11 cellular contexts compared by ENCODE assay signal in the genomic region with DNA sequence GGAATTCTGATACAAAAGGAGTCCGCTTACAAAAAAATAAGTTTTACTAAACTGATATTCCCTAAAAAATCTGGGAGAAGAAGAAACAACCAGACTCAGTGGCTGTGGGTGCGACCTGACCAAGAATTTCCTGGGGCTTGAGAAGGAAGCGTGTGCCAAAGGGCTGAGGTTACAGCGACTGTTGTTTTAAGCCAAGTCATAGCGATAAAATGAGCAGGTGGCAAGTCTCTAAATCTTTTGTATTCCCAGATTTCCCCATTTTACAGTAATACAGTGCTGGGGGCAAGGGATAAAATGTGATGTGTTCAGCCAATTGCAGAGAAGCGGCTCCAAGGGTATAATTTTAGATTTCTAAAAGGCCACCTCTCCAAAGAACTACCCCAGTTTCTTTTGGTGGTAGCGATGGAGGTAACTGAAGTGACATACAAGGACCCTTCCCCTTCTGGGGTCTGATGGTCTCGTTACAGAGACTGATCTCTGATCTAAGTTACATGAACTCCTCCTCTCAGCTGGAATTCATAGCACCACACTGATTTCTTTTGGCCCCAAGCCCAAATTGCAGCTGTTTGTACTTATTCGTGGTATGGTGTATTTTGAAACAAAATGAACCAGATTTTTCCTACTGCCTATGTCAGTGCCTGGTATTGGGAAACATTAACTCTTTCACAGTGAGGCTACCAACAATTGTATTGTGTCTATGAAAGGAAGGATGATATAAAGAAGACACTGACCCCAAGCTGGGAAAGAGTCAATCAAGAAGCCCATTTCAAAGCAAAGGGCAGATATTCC. TPM values are rescaled to one million over a fixed set of nuclear protein-coding genes. Genes with fewer than 3 reads are reported as not detected.
A peak's percentile ranks its signal among the peaks of the same experiment; 100 is the strongest.
DNase-seq lines count a peak whose midpoint lies in the region; ATAC-seq and TF ChIP-seq lines count a peak whose summit lies in the region.
"Had no signal": no experiment of that assay in that cellular context is flagged by ENCODE, and none has a peak within 500 bp of the region (broad histone marks: within the 10 kb centered on the region; RNA-seq: fewer than 3 reads in every experiment).

No MANE protein-coding gene starts in this region.

- H3K27ac ChIP-seq in SJCRH30, result peak overlapping the region; percentile 72
- H3K27ac ChIP-seq in gastrocnemius medialis, result peak overlapping the region; percentile 27 to 46 (median 44)

- H3K4me1 ChIP-seq in SJCRH30 (peaks cover 33% of the 10 kb centered on the region), gastrocnemius medialis (no peaks in the 10 kb centered on the region)
- H3K4me1 ChIP-seq: breast epithelium had no signal

- no peak for TF ChIP-seq POLR2A in gastrocnemius medialis (IDR thresholded peaks at IDR 0.05)

- DNase-seq in AG08395 (ENCODE audit: low spot score), result peak; percentile 48
- DNase-seq in SJCRH30, result peak; percentile 94 to 98
- peak; percentile 83 for DNase-seq in fibroblast of the aortic adventitia (ENCODE audit: low read depth)
- DNase-seq in gastrocnemius medialis, result peak; percentile 32 to 61
- no peak for DNase-seq in GM19238 (ENCODE audit: insufficient read length, low spot score)
- no peak for DNase-seq in DMS 273 treated with DMSO at 0.1 percent for 48 hours (lab: John Stamatoyannopoulos, UW)
- DNase-seq: glutamatergic neuron, NCI-H1105 had no signal

- in situ Hi-C loops in gastrocnemius medialis (cut with MboI; ENCODE audit: low sequenced_read_pairs in 4 of 4), result no loop called here

- H3K36me3 ChIP-seq in SJCRH30 (no peaks in the 10 kb centered on the region), gastrocnemius medialis (no peaks in the 10 kb centered on the region)
- H3K36me3 ChIP-seq: breast epithelium had no signal

- peak overlapping the region; percentile 21; the same call in 1 of the 2 replicates for H3K4me3 ChIP-seq in SJCRH30
- no peak overlapping the region for H3K4me3 ChIP-seq in fibroblast of the aortic adventitia (ENCODE audit: low read depth, low read length)
- H3K4me3 ChIP-seq in gastrocnemius medialis, result no peak overlapping the region
- H3K4me3 ChIP-seq: breast epithelium had no signal

- ATAC-seq in gastrocnemius medialis, result peak; percentile 42 to 78
- no peak for ATAC-seq in GM21381 (IDR thresholded peaks at IDR 0.05; ENCODE audit: unreplicated experiment)
- ATAC-seq in GM21515 (IDR thresholded peaks at IDR 0.05; ENCODE audit: unreplicated experiment), result no peak

- H3K9me3 ChIP-seq in SJCRH30 (replicated peaks) (no peaks in the 10 kb centered on the region), gastrocnemius medialis (no peaks in the 10 kb centered on the region)
- H3K9me3 ChIP-seq: breast epithelium had no signal

- no peaks in the 10 kb centered on the region for H3K27me3 ChIP-seq in SJCRH30
- no peaks in the 10 kb centered on the region for H3K27me3 ChIP-seq in gastrocnemius medialis
- H3K27me3 ChIP-seq: breast epithelium had no signal

- no peak for TF ChIP-seq CTCF in fibroblast of the aortic adventitia (IDR thresholded peaks at IDR 0.05; ENCODE audit: insufficient read depth, low read length)
- no peak for TF ChIP-seq CTCF in gastrocnemius medialis (IDR thresholded peaks at IDR 0.05 in 4 of 5, conservative IDR thresholded peaks at IDR 0.05 in 1 of 5)

- intact Hi-C loops in gastrocnemius medialis (cut with DNase I; ENCODE audit: low total_unique reads), result loop anchor here (10.0 kb wide), 1 partner anchor 342 kb away; no protein-coding TSS in a partner anchor

RNA-seq across cellular contexts. Expression of gene LPAR1, which starts 41.6 kb away (rescaled TPM):
- total RNA-seq in SJCRH30 (2014; rRNA removed; shearing (Covaris generic)), result 13.9 and 14.8 TPM in 2 replicates
- 39.2 and 265 TPM in 2 replicates for total RNA-seq in fibroblast of the aortic adventitia (ENCODE audit: low replicate concordance)
- total RNA-seq in gastrocnemius medialis, result 10 to 100 TPM in 2 of 4 donors, 1 to 10 TPM in 2; 5.5 to 20.2 (median 13.2) TPM

Comparison
In these comparisons a context has a peak if more than half of its experiments do, and no peak if none do; other contexts are left out.
1. DNase-seq: peak in AG08395 (single experiment), SJCRH30 (2 of 2), fibroblast of the aortic adventitia (single experiment) and gastrocnemius medialis (2 of 2); none in GM19238 (single experiment) and DMS 273 treated with DMSO at 0.1 percent for 48 hours (single experiment).
2. ATAC-seq: peak in gastrocnemius medialis (2 of 2); none in GM21381 (single experiment) and GM21515 (single experiment).